Comparison of ENCODE assay signal across 8 cellular contexts in the genomic region with DNA sequence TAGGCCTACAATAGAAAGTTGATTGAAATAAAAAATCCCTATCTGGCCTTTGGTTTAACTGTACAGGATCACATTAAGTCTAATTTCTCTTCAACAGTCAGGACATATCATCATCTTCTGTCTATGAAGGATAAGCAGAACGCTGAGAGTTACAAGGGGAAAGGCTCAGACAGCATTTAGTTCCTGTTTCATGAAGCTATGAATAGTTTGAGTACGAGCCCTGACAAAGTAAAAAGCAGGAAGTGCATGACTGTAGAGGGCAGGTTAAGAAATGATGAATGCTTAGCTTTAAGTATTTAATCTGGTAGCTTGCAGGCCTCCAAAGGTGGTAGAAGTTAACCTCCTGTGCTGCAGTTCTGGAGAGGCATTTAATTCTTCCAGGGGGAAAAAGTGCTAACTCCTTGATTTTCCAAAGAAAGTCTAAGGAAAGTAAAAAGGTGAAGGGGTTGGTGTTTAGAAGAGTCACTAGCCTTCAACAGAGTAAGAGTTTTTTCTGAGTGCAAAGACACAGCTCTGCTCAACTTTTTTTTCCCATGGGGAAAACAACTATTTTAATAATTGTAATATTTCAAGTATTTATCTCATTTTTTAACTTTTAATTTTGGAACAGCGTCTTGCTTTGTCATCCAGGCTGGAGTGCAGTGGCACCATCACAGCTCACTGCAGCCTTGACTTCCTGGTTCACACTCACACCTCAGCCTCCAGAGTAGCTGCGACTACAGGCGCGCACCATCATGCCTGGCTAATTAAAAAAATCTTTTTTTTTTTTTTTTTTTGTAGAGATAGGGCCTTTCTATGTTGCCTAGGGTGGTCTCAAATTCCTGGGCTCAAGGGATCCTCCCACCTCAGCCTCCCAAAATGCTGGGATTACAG.
DNase-seq lines count a peak whose midpoint lies in the region; ATAC-seq, FAIRE-seq and TF ChIP-seq lines count a peak whose summit lies in the region.

No MANE protein-coding gene starts in this region.

- H3K36me3 ChIP-seq in lower lobe of right lung (peaks cover 4% of the 10 kb centered on the region), small intestine (ENCODE audit: control insufficient read depth in 2 of 2, insufficient read depth in 2 of 2, low read length in 2 of 2) (peaks cover 5 to 6% of the 10 kb centered on the region in 2 donors)

- intact Hi-C loops in activated B cell treated with CpG ODN at 0.5 μM for 24 hours (cut with micrococcal nuclease), result loop anchor here (1.0 to 5.0 kb wide), 5 partner anchors 66 to 719 kb away; a partner anchor contains a TSS
- intact Hi-C loops in lower lobe of right lung (cut with DNase I), result no loop called here

- WGBS in small intestine, 3 donors, result 66 to 85% (median 79%) methylated on average over 6 of the region's 6 CpGs

- ATAC-seq in GM19328 (IDR thresholded peaks at IDR 0.05; ENCODE audit: unreplicated experiment) (peak; percentile 100), HG03280 (IDR thresholded peaks at IDR 0.05; ENCODE audit: unreplicated experiment) (peak; percentile 93), activated B cell treated with CpG ODN at 0.5 μM for 24 hours (ENCODE audit: low read depth) (peak; percentile 95), lower lobe of right lung (peak; percentile 63 to 83)

- no peaks in the 10 kb centered on the region for H3K9me3 Mint-ChIP-seq in activated B cell treated with CpG ODN at 0.5 μM for 24 hours

- POLR2A ChIA-PET in activated B cell treated with CpG ODN at 0.5 μM for 24 hours (lab: Charles Lee), result interaction anchor here (0.7 to 1.5 kb wide), 8 partner anchors 20 to 218 kb away, joined by 3 to 8 read pairs (median 4); a partner anchor contains a TSS

- H3K27me3 ChIP-seq in lower lobe of right lung (ENCODE audit: low read depth), result no peaks in the 10 kb centered on the region
- no peaks in the 10 kb centered on the region for H3K27me3 ChIP-seq in small intestine (ENCODE audit: control insufficient read depth in 2 of 2, insufficient read depth in 2 of 2, low read length in 2 of 2)

- CTCF ChIA-PET in activated B cell treated with CpG ODN at 0.5 μM for 24 hours (lab: Charles Lee), result interaction anchor here (1.1 to 1.5 kb wide), 5 partner anchors 10 to 203 kb away, joined by 3 to 8 read pairs (median 4); a partner anchor contains a TSS

- H3K4me1 ChIP-seq in lower lobe of right lung (peaks cover 28% of the 10 kb centered on the region), small intestine (ENCODE audit: control insufficient read depth in 2 of 2, insufficient read depth in 1 of 2, low read depth in 1 of 2, low read length in 1 of 2) (no peaks in the 10 kb centered on the region)

- no peaks in the 10 kb centered on the region for H3K9me3 ChIP-seq in lower lobe of right lung
- H3K9me3 ChIP-seq in small intestine (ENCODE audit: control insufficient read depth, low read depth), result no peaks in the 10 kb centered on the region

- H3K4me3 ChIP-seq in lower lobe of right lung, result no peak overlapping the region
- no peak overlapping the region for H3K4me3 ChIP-seq in small intestine (ENCODE audit: low read depth in 1 of 2, low read length in 2 of 2)

- H3K27me3 Mint-ChIP-seq in activated B cell treated with CpG ODN at 0.5 μM for 24 hours, result no peaks in the 10 kb centered on the region

- TF ChIP-seq CTCF in activated B cell treated with CpG ODN at 0.5 μM for 24 hours (IDR thresholded peaks at IDR 0.05) (no peak), lower lobe of right lung (IDR thresholded peaks at IDR 0.05) (no peak)

- no peak for FAIRE-seq in small intestine (lab: Jason Lieb, UNC)

- H3K4me3 Mint-ChIP-seq in activated B cell treated with CpG ODN at 0.5 μM for 24 hours, result peak overlapping the region; percentile 24

- DNase-seq in Ammon's horn (ENCODE audit: low spot score) (peak; percentile 67), activated B cell treated with CpG ODN at 0.5 μM for 24 hours (no peak), lower lobe of right lung (no peak), NCI-H1436 treated with DMSO at 0.1 percent for 48 hours (lab: John Stamatoyannopoulos, UW) (no peak), small intestine (no peak)
- DNase-seq in stimulated activated CD4-positive, alpha-beta T cell treated with anti-CD3 and anti-CD28 coated beads, Interleukin-4, amount 100 ng/mL, for 4 hours, result no peak

- peak overlapping the region; percentile 93 for H3K27ac Mint-ChIP-seq in activated B cell treated with CpG ODN at 0.5 μM for 24 hours

- H3K4me1 Mint-ChIP-seq in activated B cell treated with CpG ODN at 0.5 μM for 24 hours, result peaks cover 32% of the 10 kb centered on the region

- H3K36me3 Mint-ChIP-seq in activated B cell treated with CpG ODN at 0.5 μM for 24 hours (ENCODE audit: low read depth), result peaks cover 22% of the 10 kb centered on the region

- H3K27ac ChIP-seq in lower lobe of right lung, result peak overlapping the region; percentile 54
- H3K27ac ChIP-seq in small intestine (ENCODE audit: low read depth in 1 of 2, low read length in 1 of 2), result peak overlapping the region in 1 of 2 donors; percentile 62
